Comparison of ENCODE assay signal across 20 cellular contexts in genomic region chr9:135110416-135110815, GRCh38. TPM values are rescaled to one million over a fixed set of nuclear protein-coding genes. Genes with fewer than 3 reads are reported as not detected.
DNase-seq lines count a peak whose midpoint lies in the region; ATAC-seq and TF ChIP-seq lines count a peak whose summit lies in the region.
"Had no signal": no experiment of that assay in that cellular context is flagged by ENCODE, and none has a peak within 500 bp of the region (broad histone marks: within the 10 kb centered on the region; RNA-seq: fewer than 3 reads in every experiment).

No MANE protein-coding gene starts in this region.

- H3K4me3 ChIP-seq in A673 (ENCODE audit: low read depth, low read length, poor library complexity, severe bottlenecking) (no peak overlapping the region), dorsolateral prefrontal cortex (peak overlapping the region in 1 of 59 donors; percentile 16)
- H3K4me3 ChIP-seq: BLaER1 treated with 17β-estradiol and CSF1 and Interleukin-3, amounts not matched to agents 10 nM and 100 nM; GM12878 had no signal

- H3K4me3 Mint-ChIP-seq in neural crest cell: no peak overlapping the region
- H3K4me3 Mint-ChIP-seq: B cell; CD4-positive, alpha-beta T cell; CD8-positive, alpha-beta T cell had no signal

- no peaks in the 10 kb centered on the region for H3K27me3 ChIP-seq in A673 (replicated peaks; ENCODE audit: insufficient read depth, low read depth, low read length, poor library complexity)
- H3K27me3 ChIP-seq in dorsolateral prefrontal cortex: peaks cover 0 to 4% (median 0%) of the 10 kb centered on the region in 45 donors
- H3K27me3 ChIP-seq in foreskin keratinocyte: no peaks in the 10 kb centered on the region

- DNase-seq in A673 (ENCODE audit: low spot score): no peak
- no peak for DNase-seq in dorsolateral prefrontal cortex
- DNase-seq in neural crest cell (ENCODE audit: low read depth, low spot score): no peak
- no peak for DNase-seq in foreskin keratinocyte
- DNase-seq in activated CD4-positive, alpha-beta T cell treated with anti-CD3 and anti-CD28 coated beads for 1 hour: no peak
- no peak for DNase-seq in medulla oblongata (ENCODE audit: extremely low spot score)
- DNase-seq: 8988T; AML-193; Caco-2; Calu3; CD4-positive, alpha-beta T cell; CD8-positive, alpha-beta T cell; DMS79 treated with DMSO at 0.1 percent for 48 hours; GDM1 had no signal

- H3K27ac ChIP-seq in A673 (ENCODE audit: low read depth, low read length, poor library complexity, severe bottlenecking) (no peak overlapping the region), angular gyrus (ENCODE audit: low read depth, low read length) (peak overlapping the region; percentile 82), dorsolateral prefrontal cortex (peak overlapping the region in 48 of 59 donors; percentile 18 to 86 (median 66)), foreskin keratinocyte (no peak overlapping the region)
- H3K27ac ChIP-seq: BLaER1 treated with 17β-estradiol and CSF1 and Interleukin-3, amounts not matched to agents 10 nM and 100 nM; C4-2B had no signal

- no peaks in the 10 kb centered on the region for H3K4me1 ChIP-seq in A673 (ENCODE audit: insufficient read depth, low read length, poor library complexity, severe bottlenecking)
- no peaks in the 10 kb centered on the region for H3K4me1 ChIP-seq in foreskin keratinocyte
- H3K4me1 ChIP-seq: Caco-2 had no signal

- peak overlapping the region; percentile 43 for H3K27ac Mint-ChIP-seq in neural crest cell (ENCODE audit: unreplicated experiment)
- H3K27ac Mint-ChIP-seq: B cell; CD4-positive, alpha-beta T cell; CD8-positive, alpha-beta T cell had no signal

- H3K4me1 Mint-ChIP-seq in neural crest cell: peaks cover 36% of the 10 kb centered on the region
- H3K4me1 Mint-ChIP-seq: B cell had no signal

- peaks cover 83% of the 10 kb centered on the region for H3K36me3 ChIP-seq in A673 (ENCODE audit: insufficient read depth, low read length, poor library complexity, severe bottlenecking)
- H3K36me3 ChIP-seq: BLaER1 treated with 17β-estradiol and CSF1 and Interleukin-3, amounts not matched to agents 10 nM and 100 nM had no signal

- BruUV-seq in A673 (replicated peaks; lab: Mats Ljungman, UMichigan): TSS peak; percentile 11

- no peaks in the 10 kb centered on the region for H3K27me3 Mint-ChIP-seq in neural crest cell (ENCODE audit: low read depth)

- intact Hi-C loops in A673 (cut with micrococcal nuclease; ENCODE audit: unreplicated experiment) (no loop called here), dorsolateral prefrontal cortex (cut with DNase I) (no loop called here)

- no peak for ATAC-seq in foreskin keratinocyte
- no peak for ATAC-seq in GM19324 (IDR thresholded peaks at IDR 0.05; ENCODE audit: low FRiP score, unreplicated experiment)
- ATAC-seq: CD8-positive, alpha-beta T cell; GM12878 had no signal

- TF ChIP-seq CTCF in A673 (conservative IDR thresholded peaks at IDR 0.05; ENCODE audit: low read depth, low read length): no peak
- no peak for TF ChIP-seq CTCF in dorsolateral prefrontal cortex (IDR thresholded peaks at IDR 0.05 in 54 of 56, conservative IDR thresholded peaks at IDR 0.05 in 2 of 56; ENCODE audit: low read depth in 1 of 56, partially characterized antibody in 56 of 56)
- no peak for TF ChIP-seq CTCF in neural crest cell (conservative IDR thresholded peaks at IDR 0.05)
- no peak for TF ChIP-seq CTCF in foreskin keratinocyte (conservative IDR thresholded peaks at IDR 0.05)

- POLR2A ChIA-PET in A673 (lab: Charles Lee; ENCODE audit: low non-redundant PET): no interaction called here

- H3K9me3 Mint-ChIP-seq in neural crest cell: no peaks in the 10 kb centered on the region
- H3K9me3 Mint-ChIP-seq: CD4-positive, alpha-beta T cell; CD8-positive, alpha-beta T cell had no signal

- CTCF ChIA-PET in A673 (lab: Charles Lee): no interaction called here

- H3K36me3 Mint-ChIP-seq in neural crest cell (ENCODE audit: low read depth): no peaks in the 10 kb centered on the region
- H3K36me3 Mint-ChIP-seq: CD8-positive, alpha-beta T cell had no signal

- no peaks in the 10 kb centered on the region for H3K9me3 ChIP-seq in A673 (ENCODE audit: low read depth, low read length, poor library complexity, severe bottlenecking)
- H3K9me3 ChIP-seq: BLaER1 treated with 17β-estradiol and CSF1 and Interleukin-3, amounts not matched to agents 10 nM and 100 nM; Caco-2 had no signal

RNA-seq across cellular contexts. Expression of gene OLFM1, which starts 22.9 kb away (rescaled TPM):
- total RNA-seq in A673 (2021) (278 and 308 TPM in 2 replicates), dorsolateral prefrontal cortex (1,000 to 10,000 TPM in 2 of 120 experiments, 100 to 1,000 TPM in 118; 171 to 1,128 (median 638) TPM), neural crest cell (23.3 and 27.2 TPM in 2 replicates), foreskin keratinocyte (0.07 and 0.21 TPM in 2 replicates)
- polyA plus RNA-seq in foreskin keratinocyte: 0.10 and 0.29 TPM in 2 replicates
- total RNA-seq: B cell; Caco-2; CD4-positive, alpha-beta T cell; CD8-positive, alpha-beta T cell; GM12878 had no signal
- polyA plus RNA-seq: GM12878 had no signal

Comparison
In these comparisons a context has a peak if more than half of its experiments do, and no peak if none do; other contexts are left out.
1. H3K27ac ChIP-seq: peak in angular gyrus (single experiment) and dorsolateral prefrontal cortex (48 of 59); none in A673 (single experiment) and foreskin keratinocyte (single experiment).
2. RNA of gene OLFM1, which starts 22.9 kb away (total RNA-seq): 171 to 1,128 TPM in dorsolateral prefrontal cortex, 278 to 308 TPM in A673 and 23.3 to 27.2 TPM in neural crest cell; 0.07 to 0.21 TPM in foreskin keratinocyte; every median in the first group is over 10 times any median in the second.